8 cellular contexts compared by ENCODE assay signal in genomic region chr21:21816778-21817177, GRCh38.
"Had no signal": no experiment of that assay in that cellular context is flagged by ENCODE, and none has a peak within 500 bp of the region (broad histone marks: within the 10 kb centered on the region; RNA-seq: fewer than 3 reads in every experiment).

No MANE protein-coding gene starts in this region.

- ATAC-seq: GM23338, K562 had no signal

- DNase-seq: H9, HCEC 1CT, IMR-90, KG1 had no signal

- FAIRE-seq: H1, H54, K562 had no signal
